Comparison of ENCODE assay signal across 9 cellular contexts in the genomic region with DNA sequence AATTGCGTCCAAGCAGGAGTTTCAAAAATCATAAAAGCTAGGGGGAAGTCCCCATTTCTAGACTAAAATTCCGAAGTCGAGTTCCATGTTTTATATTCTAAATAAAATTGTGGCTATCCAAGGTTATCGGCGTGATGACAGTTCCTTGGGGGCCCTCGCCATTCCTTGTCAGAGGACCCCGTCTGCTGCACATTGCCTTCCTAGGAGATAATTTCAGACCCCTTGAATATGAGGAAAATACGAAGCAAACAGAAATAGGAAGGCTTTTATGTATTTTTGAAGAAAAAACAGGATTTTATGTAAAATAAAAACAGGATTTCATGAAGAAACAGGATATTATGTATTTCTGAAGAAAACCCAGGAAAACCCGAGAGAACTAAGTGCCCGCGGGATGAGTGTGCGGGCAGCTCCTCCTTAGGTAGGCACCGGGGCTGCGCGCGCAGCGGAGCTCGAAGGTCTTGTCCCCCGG. TPM values are rescaled to one million over a fixed set of nuclear protein-coding genes. Genes with fewer than 3 reads are reported as not detected.
DNase-seq lines count a peak whose midpoint lies in the region; ATAC-seq and TF ChIP-seq lines count a peak whose summit lies in the region.
"Had no signal": no experiment of that assay in that cellular context is flagged by ENCODE, and none has a peak within 500 bp of the region (broad histone marks: within the 10 kb centered on the region; RNA-seq: fewer than 3 reads in every experiment).

No MANE protein-coding gene starts in this region.

- H3K36me3 Mint-ChIP-seq in HFFc6 (ENCODE audit: low read depth), result peaks cover 10% of the 10 kb centered on the region

- H3K4me3 ChIP-seq in WERI-Rb-1 (ENCODE audit: low read depth, low read length) (peak overlapping the region; percentile 81), skeletal muscle tissue (ENCODE audit: low read length in 3 of 3) (peak overlapping the region; percentile 53 to 69 (median 63))

- no peaks in the 10 kb centered on the region for H3K9me3 Mint-ChIP-seq in HFFc6

- peak overlapping the region; percentile 96 for H3K4me3 Mint-ChIP-seq in HFFc6

- H3K36me3 ChIP-seq in WERI-Rb-1 (no peaks in the 10 kb centered on the region), skeletal muscle tissue (ENCODE audit: control insufficient read depth in 3 of 3, insufficient read depth in 3 of 3, low read length in 3 of 3) (no peaks in the 10 kb centered on the region)

- peak overlapping the region; percentile 99 for H3K27ac Mint-ChIP-seq in HFFc6

- H3K4me1 Mint-ChIP-seq in HFFc6 (ENCODE audit: low read depth), result peaks cover 63% of the 10 kb centered on the region

- ATAC-seq in left ventricle myocardium superior (no peak), GM19023 (IDR thresholded peaks at IDR 0.05; ENCODE audit: unreplicated experiment) (no peak), HG02798 (IDR thresholded peaks at IDR 0.05; ENCODE audit: poor library complexity, unreplicated experiment) (no peak)

- peaks cover 1% of the 10 kb centered on the region; the same call in 1 of the 2 replicates for H3K27me3 Mint-ChIP-seq in HFFc6 (ENCODE audit: insufficient read depth)

- H3K27ac ChIP-seq in WERI-Rb-1, result peak overlapping the region; percentile 85
- peak overlapping the region; percentile 76 for H3K27ac ChIP-seq in skeletal muscle tissue (ENCODE audit: low read depth, low read length)

- TF ChIP-seq CTCF in HFFc6 (IDR thresholded peaks at IDR 0.05) (no peak; the same call in 1 of the 2 replicates), WERI-Rb-1 (IDR thresholded peaks at IDR 0.05; ENCODE audit: low read depth, low read length) (no peak)

- DNase-seq in HFFc6, result no peak
- DNase-seq in WERI-Rb-1, result no peak
- DNase-seq in left ventricle myocardium superior, result peak; percentile 29
- DNase-seq in COLO668 (lab: John Stamatoyannopoulos, UW; ENCODE audit: unreplicated experiment), result no peak
- no peak for DNase-seq in NCI-H1417 treated with DMSO at 0.1 percent for 48 hours (lab: John Stamatoyannopoulos, UW)

- peak overlapping the region; percentile 62 to 97 (median 75) for H3K9ac ChIP-seq in skeletal muscle tissue (ENCODE audit: low read depth in 1 of 3, low read length in 3 of 3)

- intact Hi-C loops in left ventricle myocardium superior (cut with micrococcal nuclease), result no loop called here

- no peaks in the 10 kb centered on the region for H3K9me3 ChIP-seq in WERI-Rb-1 (ENCODE audit: severe bottlenecking)
- no peaks in the 10 kb centered on the region for H3K9me3 ChIP-seq in skeletal muscle tissue (ENCODE audit: control insufficient read depth in 3 of 3, low read length in 3 of 3)

- peaks cover 29 to 37% (median 35%) of the 10 kb centered on the region in 3 donors for H3K4me1 ChIP-seq in skeletal muscle tissue (ENCODE audit: control insufficient read depth in 3 of 3, insufficient read depth in 3 of 3, low read length in 3 of 3)

- H3K27me3 ChIP-seq in WERI-Rb-1 (ENCODE audit: insufficient read depth, low read depth, severe bottlenecking) (no peaks in the 10 kb centered on the region), skeletal muscle tissue (ENCODE audit: control insufficient read depth in 3 of 3, insufficient read depth in 3 of 3, low read length in 3 of 3) (no peaks in the 10 kb centered on the region)

RNA-seq across cellular contexts. Expression of gene PLEKHA3, which starts 0.5 kb away (rescaled TPM):
- 10 to 100 TPM; 31.4 to 36.6 (median 33.3) TPM for total RNA-seq in HFFc6 (2021; fragmentation: NEBNext Ultra II Directional; extraction: Animal tissue kit (Norgen Biotek cat#: 25700))
- total RNA-seq in left ventricle myocardium superior (39.9 TPM), skeletal muscle tissue (5.2 TPM)

RNA-seq across cellular contexts. Expression of gene FKBP7, which starts 1.4 kb away (rescaled TPM):
- 10 to 100 TPM; 36.3 to 51.9 (median 43.7) TPM for total RNA-seq in HFFc6 (2021; fragmentation: NEBNext Ultra II Directional; extraction: Animal tissue kit (Norgen Biotek cat#: 25700))
- 8.8 TPM for total RNA-seq in left ventricle myocardium superior
- total RNA-seq in skeletal muscle tissue, result 35.0 TPM

RNA-seq across cellular contexts. Expression of gene PJVK, which starts 28.6 kb away (rescaled TPM):
- 1 to 10 TPM in 1 of 6 experiments, under 1 TPM in 5; 0.43 to 1.0 (median 0.69) TPM for total RNA-seq in HFFc6 (2021; fragmentation: NEBNext Ultra II Directional; extraction: Animal tissue kit (Norgen Biotek cat#: 25700))
- 1.1 TPM for total RNA-seq in left ventricle myocardium superior
- total RNA-seq in skeletal muscle tissue, result 1.6 TPM
- total RNA-seq: M059J had no signal

RNA-seq across cellular contexts. Expression of gene PRKRA, which starts 28.8 kb away (rescaled TPM):
- 10 to 100 TPM; 30.4 to 38.3 (median 33.7) TPM for total RNA-seq in HFFc6 (2021; fragmentation: NEBNext Ultra II Directional; extraction: Animal tissue kit (Norgen Biotek cat#: 25700))
- total RNA-seq in left ventricle myocardium superior (48.8 TPM), skeletal muscle tissue (40.7 TPM)
